Comparison of ENCODE assay signal across 12 cellular contexts in the genomic region with DNA sequence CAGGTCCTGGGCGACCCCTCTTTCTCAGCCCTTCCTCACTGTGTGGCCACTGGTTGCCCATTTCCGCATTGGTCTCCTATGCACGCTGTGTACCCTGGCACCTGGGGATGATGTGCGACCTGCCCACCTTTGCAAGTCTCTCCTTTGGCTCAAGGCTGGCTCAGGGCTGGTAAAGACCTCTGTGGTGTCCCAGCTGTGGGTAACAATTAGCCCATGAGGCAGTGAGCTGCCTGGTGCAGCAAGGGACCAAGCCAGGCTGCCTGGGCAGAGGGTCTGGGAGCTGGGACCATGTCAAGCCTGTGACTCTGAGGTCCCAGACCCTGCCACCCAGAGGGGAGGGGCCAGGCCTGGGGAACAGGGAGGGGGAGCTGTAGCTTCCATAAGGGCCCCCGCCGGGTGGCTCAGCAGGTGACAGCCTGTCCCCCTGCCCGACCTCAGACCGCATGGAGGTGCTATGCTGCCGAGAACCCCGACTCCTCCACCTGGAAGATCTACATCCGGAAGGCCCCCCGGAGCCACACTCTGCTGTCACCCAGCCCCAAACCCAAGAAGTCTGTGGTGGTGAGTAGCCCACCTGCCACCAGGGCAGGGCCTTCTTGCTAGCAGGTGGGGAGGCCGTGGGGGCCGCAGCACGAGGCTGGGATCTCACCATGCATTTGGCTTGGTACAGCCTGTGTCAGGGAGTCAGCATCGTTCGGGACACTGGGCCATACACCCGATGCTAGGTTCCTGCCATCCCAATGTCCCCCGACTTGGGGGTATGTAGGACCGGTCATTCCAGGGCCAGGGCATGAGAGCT.
DNase-seq lines count a peak whose midpoint lies in the region; TF ChIP-seq lines count a peak whose summit lies in the region.
"Had no signal": no experiment of that assay in that cellular context is flagged by ENCODE, and none has a peak within 500 bp of the region (broad histone marks: within the 10 kb centered on the region; RNA-seq: fewer than 3 reads in every experiment).

No MANE protein-coding gene starts in this region.

- H3K4me3 ChIP-seq in adrenal gland (no peak overlapping the region), transverse colon (no peak overlapping the region)
- H3K4me3 ChIP-seq in effector memory CD4-positive, alpha-beta T cell (ENCODE audit: insufficient read depth, low read depth, low read length, poor library complexity, severe bottlenecking) = no peak overlapping the region
- H3K4me3 ChIP-seq: GM12878 had no signal

- no peak overlapping the region for H3K4me3 Mint-ChIP-seq in activated naive CD4-positive, alpha-beta T cell treated with anti-CD3 and anti-CD28 coated beads, Interleukin-2, amount 10 ng/mL, durations not matched to agents 7 days and 5 days
- H3K4me3 Mint-ChIP-seq: brain had no signal

- H3K4me1 ChIP-seq in adrenal gland (replicated peaks in 1 of 2) (no peaks in the 10 kb centered on the region), transverse colon (peaks cover 0 to 3% (median 0%) of the 10 kb centered on the region in 4 donors)
- no peaks in the 10 kb centered on the region for H3K4me1 ChIP-seq in effector memory CD4-positive, alpha-beta T cell (ENCODE audit: control insufficient read depth, insufficient read depth, low read length, poor library complexity, severe bottlenecking)

- TF ChIP-seq POLR2A in adrenal gland (IDR thresholded peaks at IDR 0.05) (no peak), transverse colon (IDR thresholded peaks at IDR 0.05) (no peak)

- no peak for TF ChIP-seq EP300 in transverse colon (IDR thresholded peaks at IDR 0.05; ENCODE audit: low read depth)

- in situ Hi-C loops in transverse colon (cut with MboI; ENCODE audit: low pct_ligation_motif_present in 1 of 4, low pct_unique_long_range_greater_than_20kb in 1 of 4, low sequenced_read_pairs in 3 of 4) = no loop called here

- TF ChIP-seq CTCF in adrenal gland (IDR thresholded peaks at IDR 0.05) (no peak), transverse colon (IDR thresholded peaks at IDR 0.05) (no peak)

- no peaks in the 10 kb centered on the region for H3K9me3 Mint-ChIP-seq in activated naive CD4-positive, alpha-beta T cell treated with anti-CD3 and anti-CD28 coated beads, Interleukin-2, amount 10 ng/mL, durations not matched to agents 7 days and 5 days

- peak; percentile 10 for DNase-seq in activated naive CD4-positive, alpha-beta T cell treated with anti-CD3 and anti-CD28 coated beads, Interleukin-2, amount 10 ng/mL, durations not matched to agents 7 days and 5 days
- no peak for DNase-seq in activated naive CD4-positive, alpha-beta T cell treated with anti-CD3 and anti-CD28 coated beads, Interleukin-2, amount 50 U/mL, for 16 hours
- DNase-seq in adrenal gland (peak in 6 of 7 donors; percentile 1 to 47 (median 19)), mesenteric fat pad (ENCODE audit: low spot score) (peak; percentile 81), transverse colon (peak; percentile 5), NCI-H82 (lab: John Stamatoyannopoulos, UW) (no peak), NOMO-1 (lab: John Stamatoyannopoulos, UW; ENCODE audit: unreplicated experiment in 2 of 2) (no peak)
- no peak for DNase-seq in effector memory CD4-positive, alpha-beta T cell
- DNase-seq: GOT3, NCI-H2081 had no signal

- no peaks in the 10 kb centered on the region for H3K27me3 ChIP-seq in adrenal gland
- H3K27me3 ChIP-seq in transverse colon = no peaks in the 10 kb centered on the region
- no peaks in the 10 kb centered on the region for H3K27me3 ChIP-seq in effector memory CD4-positive, alpha-beta T cell (replicated peaks; ENCODE audit: control insufficient read depth, insufficient read depth, low read length, poor library complexity, severe bottlenecking)

- no peaks in the 10 kb centered on the region for H3K4me1 Mint-ChIP-seq in activated naive CD4-positive, alpha-beta T cell treated with anti-CD3 and anti-CD28 coated beads, Interleukin-2, amount 10 ng/mL, durations not matched to agents 7 days and 5 days

- peaks cover 4% of the 10 kb centered on the region for H3K36me3 Mint-ChIP-seq in activated naive CD4-positive, alpha-beta T cell treated with anti-CD3 and anti-CD28 coated beads, Interleukin-2, amount 10 ng/mL, durations not matched to agents 7 days and 5 days

- H3K27me3 Mint-ChIP-seq in activated naive CD4-positive, alpha-beta T cell treated with anti-CD3 and anti-CD28 coated beads, Interleukin-2, amount 10 ng/mL, durations not matched to agents 7 days and 5 days = no peaks in the 10 kb centered on the region

- peaks cover 0 to 82% of the 10 kb centered on the region in 2 donors for H3K36me3 ChIP-seq in adrenal gland (replicated peaks in 1 of 2)
- no peaks in the 10 kb centered on the region for H3K36me3 ChIP-seq in transverse colon
- peaks cover 23% of the 10 kb centered on the region for H3K36me3 ChIP-seq in effector memory CD4-positive, alpha-beta T cell (ENCODE audit: control insufficient read depth, insufficient read depth, low read length)

- CTCF ChIA-PET in activated naive CD4-positive, alpha-beta T cell treated with anti-CD3 and anti-CD28 coated beads, Interleukin-2, amount 10 ng/mL, durations not matched to agents 7 days and 5 days (lab: Charles Lee) = no interaction called here

- no peak overlapping the region for H3K27ac Mint-ChIP-seq in activated naive CD4-positive, alpha-beta T cell treated with anti-CD3 and anti-CD28 coated beads, Interleukin-2, amount 10 ng/mL, durations not matched to agents 7 days and 5 days
- H3K27ac Mint-ChIP-seq: brain had no signal

- H3K9me3 ChIP-seq in adrenal gland (replicated peaks in 1 of 3) (no peaks in the 10 kb centered on the region), transverse colon (no peaks in the 10 kb centered on the region)
- H3K9me3 ChIP-seq in effector memory CD4-positive, alpha-beta T cell (ENCODE audit: control insufficient read depth, low read length) = no peaks in the 10 kb centered on the region

- H3K27ac ChIP-seq in adrenal gland = peak overlapping the region in 2 of 5 donors; percentile 2 to 58
- H3K27ac ChIP-seq in transverse colon = no peak overlapping the region
- H3K27ac ChIP-seq in effector memory CD4-positive, alpha-beta T cell (ENCODE audit: insufficient read depth, low read length, poor library complexity, severe bottlenecking) = no peak overlapping the region

- 94 to 100% (median 97%) methylated on average over 2 to 20 of the region's 20 CpGs for WGBS in adrenal gland, 4 donors
- 80 to 94% methylated on average over 1 to 14 of the region's 20 CpGs for WGBS in transverse colon (ENCODE audit: low coverage in 1 of 2), 2 donors

- intact Hi-C loops in adrenal gland (cut with DNase I) (no loop called here), transverse colon (cut with DNase I; ENCODE audit: low total_unique reads) (no loop called here)

Comparison
In these comparisons a context has a peak if more than half of its experiments do, and no peak if none do; other contexts are left out.
1. DNase-seq: peak in activated naive CD4-positive, alpha-beta T cell treated with anti-CD3 and anti-CD28 coated beads, Interleukin-2, amount 10 ng/mL, durations not matched to agents 7 days and 5 days (single experiment), adrenal gland (6 of 7), mesenteric fat pad (single experiment) and transverse colon (single experiment); none in activated naive CD4-positive, alpha-beta T cell treated with anti-CD3 and anti-CD28 coated beads, Interleukin-2, amount 50 U/mL, for 16 hours (single experiment), effector memory CD4-positive, alpha-beta T cell (0 of 3), NCI-H82 (single experiment) and NOMO-1 (0 of 2).